ENCODE assay signal across 7 cellular contexts in the genomic region with DNA sequence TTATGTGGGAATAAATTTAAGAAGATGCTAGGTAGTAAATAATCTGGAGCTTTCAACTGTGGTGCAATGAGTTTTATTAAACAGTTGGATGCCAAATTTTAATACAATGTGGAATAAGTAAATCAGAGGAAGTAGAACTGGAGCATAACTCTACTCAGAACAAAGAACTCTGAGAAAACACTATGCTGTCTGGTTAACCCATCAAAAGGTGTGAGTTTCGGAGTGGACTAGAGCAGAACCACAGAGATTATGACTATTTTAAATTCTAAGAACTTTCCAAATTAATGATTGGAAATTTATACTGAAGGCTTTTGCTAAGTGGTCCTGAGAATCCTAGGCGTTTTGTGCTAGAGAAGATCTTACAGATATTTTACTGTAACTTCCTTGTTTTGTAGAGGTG.
"Had no signal": no experiment of that assay in that cellular context is flagged by ENCODE, and none has a peak within 500 bp of the region (broad histone marks: within the 10 kb centered on the region; RNA-seq: fewer than 3 reads in every experiment).

No MANE protein-coding gene starts in this region.

- ATAC-seq: GM12878 had no signal

- H3K4me3 ChIP-seq: GM12878 had no signal

- DNase-seq: GDM1, GF-D8 had no signal

- FAIRE-seq: G401.6, GM12878, GM12891, GM18507, GM19239 had no signal
